Comparison of ENCODE assay signal across 1 cellular context in genomic region chr3:23797490-23797889, GRCh38.
TF ChIP-seq lines count a peak whose summit lies in the region.

No MANE protein-coding gene starts in this region.

TF ChIP-seq in GM23338, 12 proteins besides CTCF, POLR2A, EP300 and RAD21 (continued from another document):
- TF ChIP-seq ZNF462 (CRISPR knock-in tag; IDR thresholded peaks at IDR 0.05), result no peak
- no peak for TF ChIP-seq REST (IDR thresholded peaks at IDR 0.05; ENCODE audit: unreplicated experiment)
- no peak for TF ChIP-seq EZH2phosphoT487 (IDR thresholded peaks at IDR 0.05; ENCODE audit: unreplicated experiment)
- TF ChIP-seq STAT1 (IDR thresholded peaks at IDR 0.05; ENCODE audit: unreplicated experiment), result no peak
- TF ChIP-seq EZH2 (IDR thresholded peaks at IDR 0.05; ENCODE audit: low read depth, unreplicated experiment), result no peak
- no peak for TF ChIP-seq POLR2AphosphoS5 (IDR thresholded peaks at IDR 0.05; ENCODE audit: low read depth)
- no peak for TF ChIP-seq NANOG (IDR thresholded peaks at IDR 0.05; ENCODE audit: borderline replicate concordance)
